Comparison of ENCODE assay signal across 8 cellular contexts in genomic region chr15:90648137-90649070, GRCh38.
DNase-seq lines count a peak whose midpoint lies in the region; ATAC-seq, FAIRE-seq and TF ChIP-seq lines count a peak whose summit lies in the region.

No MANE protein-coding gene starts in this region.

- TF ChIP-seq POLR2A in H1 (IDR thresholded peaks at IDR 0.05; ENCODE audit: control extremely low read depth in 1 of 2, low read depth in 2 of 2, low read length in 2 of 2) = no peak

- H3K4me2 ChIP-seq in H1 (ENCODE audit: insufficient read depth in 1 of 2, low read depth in 2 of 2, low read length in 2 of 2) = no peak overlapping the region

- H3K27ac Mint-ChIP-seq in activated CD8-positive, alpha-beta T cell treated with anti-CD3 and anti-CD28 coated beads for 36 hours = peak overlapping the region; percentile 87
- peak overlapping the region; percentile 95 for H3K27ac Mint-ChIP-seq in mesothelial cell of epicardium
- peak overlapping the region; percentile 68 for H3K27ac Mint-ChIP-seq in stimulated activated naive B cell treated with anti-CD40 and anti-IgM and Interleukin-4, amounts not matched to agents 10 μg/mL and 1 μg/mL and 100 μg/mL, for 72 hours

- no peaks in the 10 kb centered on the region for H3K79me2 ChIP-seq in H1 (ENCODE audit: control insufficient read depth in 1 of 2, insufficient read depth in 2 of 2, low read length in 2 of 2)

- no peak overlapping the region for H3K9ac ChIP-seq in H1 (replicated peaks in 1 of 4; ENCODE audit: extremely low read depth in 1 of 4, low read depth in 3 of 4, low read length in 3 of 4)

- H2BK12ac ChIP-seq in H1 (ENCODE audit: low read depth, low read length) = no peak overlapping the region

- no peaks in the 10 kb centered on the region for H3K36me3 ChIP-seq in H1 (ENCODE audit: control insufficient read depth in 2 of 4, insufficient read depth in 4 of 4, low read length in 3 of 4)

- TF ChIP-seq CTCF in 22Rv1 (IDR thresholded peaks at IDR 0.05) = peak; percentile 91
- TF ChIP-seq CTCF in GM12874 (IDR thresholded peaks at IDR 0.05; ENCODE audit: insufficient read depth, low read depth, low read length) = peak; percentile 69
- peak; percentile 97 for TF ChIP-seq CTCF in activated CD8-positive, alpha-beta T cell treated with anti-CD3 and anti-CD28 coated beads for 36 hours (IDR thresholded peaks at IDR 0.05)
- peak; percentile 40 to 84 (median 83) for TF ChIP-seq CTCF in H1 (IDR thresholded peaks at IDR 0.05; ENCODE audit: control extremely low read depth in 1 of 3, insufficient read depth in 1 of 3, low read depth in 1 of 3, low read length in 3 of 3)
- TF ChIP-seq CTCF in mesothelial cell of epicardium (IDR thresholded peaks at IDR 0.05; ENCODE audit: unreplicated experiment) = peak; percentile 93

- H3K27me3 ChIP-seq in H1 (replicated peaks in 1 of 4; ENCODE audit: control insufficient read depth in 3 of 4, extremely low read depth in 1 of 4, insufficient read depth in 3 of 4, low read length in 3 of 4) = no peaks in the 10 kb centered on the region

- H4K91ac ChIP-seq in H1 (replicated peaks; ENCODE audit: insufficient read length, low read length) = no peak overlapping the region

- H3K4me1 Mint-ChIP-seq in activated CD8-positive, alpha-beta T cell treated with anti-CD3 and anti-CD28 coated beads for 36 hours (ENCODE audit: low read depth) = peaks cover 27% of the 10 kb centered on the region
- peaks cover 24% of the 10 kb centered on the region for H3K4me1 Mint-ChIP-seq in mesothelial cell of epicardium
- H3K4me1 Mint-ChIP-seq in stimulated activated naive B cell treated with anti-CD40 and anti-IgM and Interleukin-4, amounts not matched to agents 10 μg/mL and 1 μg/mL and 100 μg/mL, for 72 hours = peaks cover 12 to 21% of the 10 kb centered on the region in 2 donors

- no peak overlapping the region for H2BK15ac ChIP-seq in H1 (ENCODE audit: low read length)

- H4K8ac ChIP-seq in H1 (ENCODE audit: extremely low read depth, insufficient read depth, low read length) = no peak overlapping the region

- no peak for FAIRE-seq in H1 (lab: Jason Lieb, UNC)

- H3K9me3 ChIP-seq in H1 (ENCODE audit: insufficient read depth in 2 of 2, low read depth in 1 of 2, low read length in 1 of 2) = no peaks in the 10 kb centered on the region

- H2BK120ac ChIP-seq in H1 (replicated peaks; ENCODE audit: low read depth, low read length) = no peak overlapping the region

- H3K36me3 Mint-ChIP-seq in activated CD8-positive, alpha-beta T cell treated with anti-CD3 and anti-CD28 coated beads for 36 hours (ENCODE audit: low read depth) = peaks cover under 1% of the 10 kb centered on the region
- H3K36me3 Mint-ChIP-seq in mesothelial cell of epicardium = peaks cover 7% of the 10 kb centered on the region
- H3K36me3 Mint-ChIP-seq in stimulated activated naive B cell treated with anti-CD40 and anti-IgM and Interleukin-4, amounts not matched to agents 10 μg/mL and 1 μg/mL and 100 μg/mL, for 72 hours = peaks cover under 1 to 12% of the 10 kb centered on the region in 2 donors

- DNase-seq in NCI-H774 (lab: John Stamatoyannopoulos, UW) (peak; percentile 26), H1 (ENCODE audit: low read depth in 1 of 2, low spot score in 2 of 2) (peak in 1 of 2 experiments; percentile 74), mesothelial cell of epicardium (ENCODE audit: low spot score in 2 of 2, unreplicated experiment in 2 of 2) (peak in 1 of 2 experiments; percentile 63)
- peak; percentile 89 for DNase-seq in activated CD8-positive, alpha-beta T cell treated with anti-CD3 and anti-CD28 coated beads for 36 hours
- DNase-seq in stimulated activated naive B cell treated with anti-CD40 and anti-IgM and Interleukin-4, amounts not matched to agents 10 μg/mL and 1 μg/mL and 100 μg/mL, for 72 hours = peak; percentile 34

- no peak overlapping the region for H2AK5ac ChIP-seq in H1 (ENCODE audit: low read depth, low read length)

- H3K18ac ChIP-seq in H1 (ENCODE audit: extremely low read depth, low read length) = no peak overlapping the region

- peak; percentile 90 to 95 for TF ChIP-seq RAD21 in H1 (IDR thresholded peaks at IDR 0.05 in 1 of 2, conservative IDR thresholded peaks at IDR 0.05 in 1 of 2; ENCODE audit: low read depth in 2 of 2, low read length in 2 of 2)

- intact Hi-C loops in activated CD8-positive, alpha-beta T cell treated with anti-CD3 and anti-CD28 coated beads for 36 hours (cut with micrococcal nuclease) = loop anchor here (2.0 kb wide), 2 partner anchors 44 to 238 kb away; no protein-coding TSS in a partner anchor

- H3K9me3 Mint-ChIP-seq in activated CD8-positive, alpha-beta T cell treated with anti-CD3 and anti-CD28 coated beads for 36 hours = no peaks in the 10 kb centered on the region
- H3K9me3 Mint-ChIP-seq in mesothelial cell of epicardium = no peaks in the 10 kb centered on the region
- H3K9me3 Mint-ChIP-seq in stimulated activated naive B cell treated with anti-CD40 and anti-IgM and Interleukin-4, amounts not matched to agents 10 μg/mL and 1 μg/mL and 100 μg/mL, for 72 hours = no peaks in the 10 kb centered on the region

- H3K4me3 ChIP-seq in H1 (ENCODE audit: extremely low read depth in 1 of 4, insufficient read depth in 2 of 4, low read depth in 3 of 4, low read length in 4 of 4) = no peak overlapping the region

- H3K23me2 ChIP-seq in H1 (ENCODE audit: low read depth, low read length) = peaks cover 2% of the 10 kb centered on the region; the same call in 1 of the 2 replicates

- H3K27me3 Mint-ChIP-seq in activated CD8-positive, alpha-beta T cell treated with anti-CD3 and anti-CD28 coated beads for 36 hours = no peaks in the 10 kb centered on the region
- H3K27me3 Mint-ChIP-seq in mesothelial cell of epicardium (ENCODE audit: low read depth) = no peaks in the 10 kb centered on the region
- peaks cover 12 to 31% of the 10 kb centered on the region in 2 donors for H3K27me3 Mint-ChIP-seq in stimulated activated naive B cell treated with anti-CD40 and anti-IgM and Interleukin-4, amounts not matched to agents 10 μg/mL and 1 μg/mL and 100 μg/mL, for 72 hours

- CTCF ChIA-PET in activated CD8-positive, alpha-beta T cell treated with anti-CD3 and anti-CD28 coated beads for 36 hours (lab: Charles Lee) = interaction anchor here (0.6 to 2.2 kb wide), 32 partner anchors 8 to 355 kb away, joined by 3 to 24 read pairs (median 4); partner anchors contain the start of genes BLM, HDDC3, MAN2A2 and UNC45A
- CTCF ChIA-PET in H1 (lab: Charles Lee; ENCODE audit: partially characterized antibody) = interaction anchor here (0.6 to 3.0 kb wide), 40 partner anchors 9 to 1858 kb away, joined by 3 to 19 read pairs (median 4); partner anchors contain the start of gene FES

- WGBS in H1 (ENCODE audit: extremely low coverage in 1 of 2, insufficient coverage in 1 of 2, insufficient read length in 1 of 2, insufficient replicate concordance in 2 of 2, low coverage in 1 of 2, low lambda C conversion rate in 2 of 2, missing lambda C conversion rate in 1 of 2), 2 experiments = 77% methylated on average over 14 of the region's 14 CpGs; no CpG with 5 or more reads in 1 of the 2 experiments

- no peak overlapping the region for H2BK20ac ChIP-seq in H1 (ENCODE audit: low read length)

- no peaks in the 10 kb centered on the region for H4K20me1 ChIP-seq in H1 (replicated peaks in 1 of 2; ENCODE audit: control insufficient read depth in 1 of 2, insufficient read depth in 2 of 2, low read length in 2 of 2)

- H3K14ac ChIP-seq in H1 (ENCODE audit: insufficient read length) = no peak overlapping the region

- ATAC-seq in HG03175 (IDR thresholded peaks at IDR 0.05; ENCODE audit: unreplicated experiment) = peak; percentile 76
- ATAC-seq in activated CD8-positive, alpha-beta T cell treated with anti-CD3 and anti-CD28 coated beads for 36 hours = peak; percentile 82
- peak; percentile 79 to 83 for ATAC-seq in stimulated activated naive B cell treated with anti-CD40 and anti-IgM and Interleukin-4, amounts not matched to agents 10 μg/mL and 1 μg/mL and 100 μg/mL, for 72 hours (replicated peaks)

- H2BK5ac ChIP-seq in H1 (ENCODE audit: low read depth, low read length) = no peak overlapping the region

- peak overlapping the region; percentile 44 for H3K4me3 Mint-ChIP-seq in activated CD8-positive, alpha-beta T cell treated with anti-CD3 and anti-CD28 coated beads for 36 hours
- peak overlapping the region; percentile 33 for H3K4me3 Mint-ChIP-seq in mesothelial cell of epicardium
- H3K4me3 Mint-ChIP-seq in stimulated activated naive B cell treated with anti-CD40 and anti-IgM and Interleukin-4, amounts not matched to agents 10 μg/mL and 1 μg/mL and 100 μg/mL, for 72 hours = peak overlapping the region; percentile 44 to 72

- H3K4me1 ChIP-seq in H1 (replicated peaks in 1 of 4; ENCODE audit: control insufficient read depth in 3 of 4, insufficient read depth in 4 of 4, low read length in 3 of 4) = peaks cover 0 to 6% (median 4%) of the 10 kb centered on the region in 4 experiments; a peak in 6 of 7 replicates

- no peak overlapping the region for H4K5ac ChIP-seq in H1 (ENCODE audit: insufficient read length, low read depth, low read length)

- POLR2A ChIA-PET in activated CD8-positive, alpha-beta T cell treated with anti-CD3 and anti-CD28 coated beads for 36 hours (lab: Charles Lee) = interaction anchor here (0.6 to 0.8 kb wide), 3 partner anchors 18 to 285 kb away, joined by 3 to 5 read pairs (median 3); partner anchors contain the start of gene HDDC3
- POLR2A ChIA-PET in H1 (lab: Charles Lee; ENCODE audit: partially characterized antibody) = interaction anchor here (1.0 kb wide), 1 partner anchor 69 kb away, joined by 6 read pairs; the partner anchor contains the start of gene BLM

- H3K56ac ChIP-seq in H1 (replicated peaks; ENCODE audit: insufficient read length, low read depth, low read length) = no peak overlapping the region

- H3K27ac ChIP-seq in 22Rv1 (no peak overlapping the region), H1 (ENCODE audit: low read depth, low read length) (no peak overlapping the region)

- H2AFZ ChIP-seq in H1 (ENCODE audit: low read length) = no peak overlapping the region

- TF ChIP-seq EP300 in H1 (IDR thresholded peaks at IDR 0.05; ENCODE audit: borderline replicate concordance in 1 of 2, low read depth in 2 of 2, low read length in 2 of 2) = no peak

- no peaks in the 10 kb centered on the region for H3K79me1 ChIP-seq in H1 (ENCODE audit: low read depth, low read length)

- H3K4ac ChIP-seq in H1 (replicated peaks; ENCODE audit: insufficient read length, low read depth, low read length) = no peak overlapping the region

- no peak overlapping the region for H3K23ac ChIP-seq in H1 (ENCODE audit: insufficient read length)

TF ChIP-seq in H1, 55 proteins besides CTCF, POLR2A, EP300 and RAD21:
- 0 out of 2 replicates have a peak, but pooled peaks have one; percentile 17 for TF ChIP-seq TAF1 (IDR thresholded peaks at IDR 0.05; ENCODE audit: low read depth, low read length)
- peak; percentile 76; the same call in 1 of the 2 replicates for TF ChIP-seq SRF (IDR thresholded peaks at IDR 0.05; ENCODE audit: low read depth, low read length)
- TF ChIP-seq ASH2L (IDR thresholded peaks at IDR 0.05; ENCODE audit: low read length) = no peak
- 0 out of 2 replicates have a peak, but pooled peaks have one; percentile 24 for TF ChIP-seq TEAD4 (IDR thresholded peaks at IDR 0.05; ENCODE audit: low read depth, low read length)
TF ChIP-seq in H1: peak in this region for 3.
